10 cellular contexts compared by ENCODE assay signal in genomic region chr9:88313364-88314220, GRCh38.
A peak's percentile ranks its signal among the peaks of the same experiment; 100 is the strongest.
DNase-seq lines count a peak whose midpoint lies in the region; ATAC-seq and TF ChIP-seq lines count a peak whose summit lies in the region.
"Had no signal": no experiment of that assay in that cellular context is flagged by ENCODE, and none has a peak within 500 bp of the region (broad histone marks: within the 10 kb centered on the region; RNA-seq: fewer than 3 reads in every experiment).

No MANE protein-coding gene starts in this region.

- H3K36me3 ChIP-seq in A673 (ENCODE audit: insufficient read depth, low read length, poor library complexity, severe bottlenecking) = no peaks in the 10 kb centered on the region

- CTCF ChIA-PET in A673 (lab: Charles Lee) = no interaction called here

- no peaks in the 10 kb centered on the region for H3K36me3 Mint-ChIP-seq in activated naive CD4-positive, alpha-beta T cell treated with anti-CD3 and anti-CD28 coated beads, Interleukin-2, amount 50 U/mL, for 24 hours
- H3K36me3 Mint-ChIP-seq in type B pancreatic cell (no peaks in the 10 kb centered on the region), HFFc6 (ENCODE audit: low read depth) (no peaks in the 10 kb centered on the region)

- H3K4me3 Mint-ChIP-seq in activated naive CD4-positive, alpha-beta T cell treated with anti-CD3 and anti-CD28 coated beads, Interleukin-2, amount 50 U/mL, for 24 hours = peak overlapping the region; percentile 37
- H3K4me3 Mint-ChIP-seq in type B pancreatic cell (peak overlapping the region; percentile 31), HFFc6 (no peak overlapping the region)

- POLR2A ChIA-PET in A673 (lab: Charles Lee; ENCODE audit: low non-redundant PET) = no interaction called here

- H3K27ac ChIP-seq in A673 (ENCODE audit: low read depth, low read length, poor library complexity, severe bottlenecking) = no peak overlapping the region

- no peaks in the 10 kb centered on the region for H3K27me3 Mint-ChIP-seq in activated naive CD4-positive, alpha-beta T cell treated with anti-CD3 and anti-CD28 coated beads, Interleukin-2, amount 50 U/mL, for 24 hours
- H3K27me3 Mint-ChIP-seq in type B pancreatic cell (no peaks in the 10 kb centered on the region), HFFc6 (ENCODE audit: insufficient read depth) (no peaks in the 10 kb centered on the region)

- H3K9me3 ChIP-seq in A673 (ENCODE audit: low read depth, low read length, poor library complexity, severe bottlenecking) = no peaks in the 10 kb centered on the region

- H3K27ac Mint-ChIP-seq in activated naive CD4-positive, alpha-beta T cell treated with anti-CD3 and anti-CD28 coated beads, Interleukin-2, amount 50 U/mL, for 24 hours = peak overlapping the region; percentile 81
- H3K27ac Mint-ChIP-seq in type B pancreatic cell (peak overlapping the region; percentile 79), HFFc6 (no peak overlapping the region)

- H3K4me1 Mint-ChIP-seq in activated naive CD4-positive, alpha-beta T cell treated with anti-CD3 and anti-CD28 coated beads, Interleukin-2, amount 50 U/mL, for 24 hours = peaks cover 26% of the 10 kb centered on the region
- H3K4me1 Mint-ChIP-seq in type B pancreatic cell (ENCODE audit: unreplicated experiment) (peaks cover 23% of the 10 kb centered on the region), HFFc6 (ENCODE audit: low read depth) (peaks cover 7% of the 10 kb centered on the region)

- ATAC-seq in Right ventricle myocardium inferior = no peak

- H3K4me3 ChIP-seq in retinal pigment epithelial cell (ENCODE audit: low read length) (no peak overlapping the region), A673 (ENCODE audit: low read depth, low read length, poor library complexity, severe bottlenecking) (no peak overlapping the region)

- BruUV-seq in A673 (replicated peaks; lab: Mats Ljungman, UMichigan) = no TSS peak

- intact Hi-C loops in cardiac septum (cut with DNase I) (no loop called here), Right ventricle myocardium inferior (cut with DNase I) (no loop called here), A673 (cut with micrococcal nuclease; ENCODE audit: unreplicated experiment) (no loop called here)

- H3K4me1 ChIP-seq in A673 (ENCODE audit: insufficient read depth, low read length, poor library complexity, severe bottlenecking) = no peaks in the 10 kb centered on the region

- no peaks in the 10 kb centered on the region for H3K27me3 ChIP-seq in A673 (replicated peaks; ENCODE audit: insufficient read depth, low read depth, low read length, poor library complexity)

- no peaks in the 10 kb centered on the region for H3K9me3 Mint-ChIP-seq in activated naive CD4-positive, alpha-beta T cell treated with anti-CD3 and anti-CD28 coated beads, Interleukin-2, amount 50 U/mL, for 24 hours
- H3K9me3 Mint-ChIP-seq in type B pancreatic cell = peaks cover 6% of the 10 kb centered on the region
- H3K9me3 Mint-ChIP-seq in HFFc6 = no peaks in the 10 kb centered on the region

- TF ChIP-seq CTCF in retinal pigment epithelial cell (conservative IDR thresholded peaks at IDR 0.05; ENCODE audit: low read depth, low read length) (peak; percentile 12), type B pancreatic cell (conservative IDR thresholded peaks at IDR 0.05) (no peak), A673 (conservative IDR thresholded peaks at IDR 0.05; ENCODE audit: low read depth, low read length) (no peak), HFFc6 (IDR thresholded peaks at IDR 0.05) (no peak)

- peak; percentile 29 for DNase-seq in cardiac septum (ENCODE audit: low spot score)
- no peak for DNase-seq in Right ventricle myocardium inferior (ENCODE audit: missing footprints)
- no peak for DNase-seq in retinal pigment epithelial cell (ENCODE audit: low read depth)
- no peak for DNase-seq in type B pancreatic cell (ENCODE audit: extremely low spot score, unreplicated experiment)
- DNase-seq in A673 (ENCODE audit: low spot score) = no peak
- no peak for DNase-seq in HFFc6
- no peak for DNase-seq in NCI-H1417 treated with DMSO at 0.1 percent for 48 hours (lab: John Stamatoyannopoulos, UW)
- DNase-seq: midbrain, small intestine had no signal
